Comparison of ENCODE assay signal across 1 cellular context in genomic region chr3:24351779-24352469, GRCh38.
A peak's percentile ranks its signal among the peaks of the same experiment; 100 is the strongest.
TF ChIP-seq lines count a peak whose summit lies in the region.

No MANE protein-coding gene starts in this region.

TF ChIP-seq in K562, 482 proteins besides CTCF, POLR2A, EP300 and RAD21 (continued from another document and continues in another):
- TF ChIP-seq MXD1 (CRISPR knock-in tag; IDR thresholded peaks at IDR 0.05; ENCODE audit: borderline replicate concordance, poor library complexity, severe bottlenecking) (no peak), HINFP (tag; conservative IDR thresholded peaks at IDR 0.05; ENCODE audit: low read depth) (no peak), TEAD4 (IDR thresholded peaks at IDR 0.05; ENCODE audit: low read length) (peak; percentile 93), TEAD4 (CRISPR knock-in tag; IDR thresholded peaks at IDR 0.05; ENCODE audit: borderline replicate concordance) (no peak), ZNF77 (CRISPR knock-in tag; IDR thresholded peaks at IDR 0.05) (no peak), FOSL1 (tag; conservative IDR thresholded peaks at IDR 0.05) (peak; percentile 77), MEF2D (tag; conservative IDR thresholded peaks at IDR 0.05; ENCODE audit: low read depth) (no peak), SLC30A9 (CRISPR knock-in tag; IDR thresholded peaks at IDR 0.05) (no peak), PML (IDR thresholded peaks at IDR 0.05; ENCODE audit: low read length) (peak; percentile 89), KDM4B (IDR thresholded peaks at IDR 0.05; ENCODE audit: borderline replicate concordance in 2 of 2, low read depth in 1 of 2) (no peak), CBX2 (IDR thresholded peaks at IDR 0.05; ENCODE audit: insufficient read depth, low read length, poor library complexity, severe bottlenecking) (no peak), SRF (CRISPR knock-in tag; IDR thresholded peaks at IDR 0.05) (no peak), NCOA6 (IDR thresholded peaks at IDR 0.05) (peak; percentile 62), FOXK2 (conservative IDR thresholded peaks at IDR 0.05 in 1 of 2, IDR thresholded peaks at IDR 0.05 in 1 of 2; ENCODE audit: low read depth in 2 of 2) (peak; percentile 4 to 71; a peak in 3 of 4 replicates), ZFX (CRISPR knock-in tag; IDR thresholded peaks at IDR 0.05) (no peak), EP400 (IDR thresholded peaks at IDR 0.05) (peak; percentile 72), NCOA1 (IDR thresholded peaks at IDR 0.05; ENCODE audit: low read depth) (peak; percentile 95; the same call in 1 of the 2 replicates), FOXM1 (IDR thresholded peaks at IDR 0.05; ENCODE audit: low read depth) (peak; percentile 74), FOXM1 (CRISPR knock-in tag; IDR thresholded peaks at IDR 0.05; ENCODE audit: low read depth) (no peak), ARID4B (CRISPR knock-in tag; IDR thresholded peaks at IDR 0.05) (no peak), SMARCC2 (IDR thresholded peaks at IDR 0.05; ENCODE audit: low read depth) (peak; percentile 90), CREB1 (IDR thresholded peaks at IDR 0.05) (peak; percentile 32; the same call in 1 of the 2 replicates), CREB1 (CRISPR knock-in tag; IDR thresholded peaks at IDR 0.05) (no peak), POLR2G (IDR thresholded peaks at IDR 0.05; ENCODE audit: low read depth, low read length) (no peak), HNRNPH1 (optimal IDR thresholded peaks at IDR 0.05; ENCODE audit: low read depth, low read length) (no peak), KLF1 (tag; IDR thresholded peaks at IDR 0.05) (no peak), CCAR2 (IDR thresholded peaks at IDR 0.05; ENCODE audit: low read depth, low read length) (no peak), SUPT5H (IDR thresholded peaks at IDR 0.05) (no peak), POLR2H (tag; IDR thresholded peaks at IDR 0.05; ENCODE audit: low read depth) (no peak), KDM1A (IDR thresholded peaks at IDR 0.05) (peak; percentile 87 to 93), PREB (CRISPR knock-in tag; IDR thresholded peaks at IDR 0.05) (no peak), XRCC5 (IDR thresholded peaks at IDR 0.05; ENCODE audit: low read depth, low read length) (no peak), THAP12 (CRISPR knock-in tag; IDR thresholded peaks at IDR 0.05) (no peak), PPARD (CRISPR knock-in tag; IDR thresholded peaks at IDR 0.05) (no peak), ZNF318 (IDR thresholded peaks at IDR 0.05; ENCODE audit: borderline replicate concordance in 1 of 2, low read depth in 1 of 2) (no peak), THRA (IDR thresholded peaks at IDR 0.05) (no peak), MEF2A (IDR thresholded peaks at IDR 0.05; ENCODE audit: control insufficient read depth, low read depth, low read length) (no peak), ZNF280B (CRISPR knock-in tag; IDR thresholded peaks at IDR 0.05) (no peak), TEAD1 (CRISPR knock-in tag; IDR thresholded peaks at IDR 0.05) (no peak), HSF4 (CRISPR knock-in tag; IDR thresholded peaks at IDR 0.05; ENCODE audit: borderline replicate concordance) (peak; percentile 74), RCOR1 (IDR thresholded peaks at IDR 0.05; ENCODE audit: borderline replicate concordance in 1 of 2, low read depth in 2 of 2, low read length in 2 of 2) (peak; percentile 25 to 86; a peak in 3 of 4 replicates), ETV6 (IDR thresholded peaks at IDR 0.05; ENCODE audit: borderline replicate concordance in 1 of 2, low read depth in 2 of 2, low read length in 1 of 2) (peak in 1 of 2 experiments; percentile 59; a peak in 1 of 4 replicates), ETV6 (CRISPR knock-in tag; IDR thresholded peaks at IDR 0.05; ENCODE audit: borderline replicate concordance) (no peak), RNF2 (IDR thresholded peaks at IDR 0.05) (peak; percentile 31; the same call in 1 of the 2 replicates), CBX8 (IDR thresholded peaks at IDR 0.05; ENCODE audit: borderline replicate concordance, extremely low read depth, low read depth, low read length, poor library complexity, severe bottlenecking) (no peak)
